ENCODE assay signal across 12 cellular contexts in genomic region chr9:129330711-129331279, GRCh38.
A peak's percentile ranks its signal among the peaks of the same experiment; 100 is the strongest.
DNase-seq lines count a peak whose midpoint lies in the region; ATAC-seq and TF ChIP-seq lines count a peak whose summit lies in the region.
"Had no signal": no experiment of that assay in that cellular context is flagged by ENCODE, and none has a peak within 500 bp of the region (broad histone marks: within the 10 kb centered on the region; RNA-seq: fewer than 3 reads in every experiment).

No MANE protein-coding gene starts in this region.

- H3K4me3 Mint-ChIP-seq in Caco-2 (ENCODE audit: unreplicated experiment): no peak overlapping the region
- no peak overlapping the region for H3K4me3 Mint-ChIP-seq in mesothelial cell of epicardium
- H3K4me3 Mint-ChIP-seq: CD8-positive, alpha-beta memory T cell had no signal

- no peaks in the 10 kb centered on the region for H3K36me3 ChIP-seq in Caco-2 (ENCODE audit: control insufficient read depth, insufficient read depth, low read length)
- no peaks in the 10 kb centered on the region for H3K36me3 ChIP-seq in HCT116 (ENCODE audit: control insufficient read depth in 1 of 2, insufficient read depth in 2 of 2, low read length in 2 of 2)

- H3K9me3 Mint-ChIP-seq in Caco-2 (ENCODE audit: unreplicated experiment) (peaks cover 10% of the 10 kb centered on the region), mesothelial cell of epicardium (peaks cover 9% of the 10 kb centered on the region)

- H3K4me1 Mint-ChIP-seq in Caco-2 (ENCODE audit: low read depth, unreplicated experiment): peaks cover 26% of the 10 kb centered on the region
- H3K4me1 Mint-ChIP-seq in mesothelial cell of epicardium: peaks cover 53% of the 10 kb centered on the region

- peaks cover 28% of the 10 kb centered on the region for H3K4me1 ChIP-seq in Caco-2
- peaks cover 33 to 47% of the 10 kb centered on the region in 2 experiments for H3K4me1 ChIP-seq in HCT116 (ENCODE audit: control insufficient read depth in 1 of 2, insufficient read depth in 2 of 2, low read length in 2 of 2)

- peaks cover 17% of the 10 kb centered on the region for H3K36me3 Mint-ChIP-seq in Caco-2 (ENCODE audit: insufficient read depth, unreplicated experiment)
- H3K36me3 Mint-ChIP-seq in mesothelial cell of epicardium: no peaks in the 10 kb centered on the region

- H4K20me1 ChIP-seq in HCT116 (ENCODE audit: insufficient read depth): no peaks in the 10 kb centered on the region

- TF ChIP-seq RAD21 in HCT116 (IDR thresholded peaks at IDR 0.05; ENCODE audit: low read depth): no peak

- no peaks in the 10 kb centered on the region for H3K9me2 ChIP-seq in HCT116 (ENCODE audit: insufficient read depth)

- no peaks in the 10 kb centered on the region for H3K79me2 ChIP-seq in HCT116 (ENCODE audit: insufficient read depth, low read length)

- H2AFZ ChIP-seq in HCT116 (ENCODE audit: low read depth, low read length, poor library complexity, severe bottlenecking): no peak overlapping the region

- ATAC-seq in HCT116 (no peak), HG03457 (IDR thresholded peaks at IDR 0.05; ENCODE audit: unreplicated experiment) (no peak)

- TF ChIP-seq CTCF in Caco-2 (IDR thresholded peaks at IDR 0.05; ENCODE audit: insufficient read depth in 1 of 2, low read depth in 1 of 2, low read length in 1 of 2, severe bottlenecking in 1 of 2, unreplicated experiment in 1 of 2): no peak
- TF ChIP-seq CTCF in HCT116 (IDR thresholded peaks at IDR 0.05 in 2 of 3, conservative IDR thresholded peaks at IDR 0.05 in 1 of 3; ENCODE audit: borderline replicate concordance in 1 of 3, insufficient read depth in 1 of 3, low read depth in 2 of 3, low read length in 2 of 3): no peak
- TF ChIP-seq CTCF in mesothelial cell of epicardium (IDR thresholded peaks at IDR 0.05; ENCODE audit: unreplicated experiment): no peak

- H3K9me3 ChIP-seq in Caco-2 (peaks cover 7% of the 10 kb centered on the region; the same call in 1 of the 2 replicates), HCT116 (ENCODE audit: control insufficient read depth in 1 of 2, insufficient read depth in 1 of 2, low read depth in 1 of 2, low read length in 2 of 2) (peaks cover 0 to 18% of the 10 kb centered on the region in 2 experiments; a peak in 1 of 4 replicates)

- no peak for TF ChIP-seq POLR2A in HCT116 (IDR thresholded peaks at IDR 0.05; ENCODE audit: borderline replicate concordance, extremely low read depth, insufficient read depth, insufficient read length)

- H3K27me3 ChIP-seq in Caco-2 (replicated peaks; ENCODE audit: control insufficient read depth, insufficient read depth, low read length): no peaks in the 10 kb centered on the region
- H3K27me3 ChIP-seq in HCT116 (ENCODE audit: insufficient read depth, low read length): no peaks in the 10 kb centered on the region

- no peaks in the 10 kb centered on the region for H3K27me3 Mint-ChIP-seq in Caco-2 (ENCODE audit: insufficient read depth, unreplicated experiment)
- H3K27me3 Mint-ChIP-seq in mesothelial cell of epicardium (ENCODE audit: low read depth): no peaks in the 10 kb centered on the region
- H3K27me3 Mint-ChIP-seq: CD8-positive, alpha-beta memory T cell had no signal

- H3K27ac ChIP-seq in HCT116 (ENCODE audit: low read depth, low read length): no peak overlapping the region

- POLR2A ChIA-PET in Caco-2 (lab: Charles Lee) (no interaction called here), HCT116 (lab: Charles Lee) (interaction anchor here (2.1 kb wide), 1 partner anchor 153 kb away, joined by 4 read pairs; the partner anchor contains the start of gene IER5L)

- no TSS peak for BruUV-seq in Caco-2 (replicated peaks; lab: Mats Ljungman, UMichigan)
- no TSS peak for BruUV-seq in HCT116 (replicated peaks; lab: Mats Ljungman, UMichigan)

- H3K27ac Mint-ChIP-seq in Caco-2 (ENCODE audit: unreplicated experiment) (peak overlapping the region; percentile 55), mesothelial cell of epicardium (peak overlapping the region; percentile 97)
- H3K27ac Mint-ChIP-seq: CD8-positive, alpha-beta memory T cell had no signal

- H3K4me2 ChIP-seq in HCT116 (ENCODE audit: low read length): no peak overlapping the region

- RAD21 ChIA-PET in HCT116 (lab: Charles Lee; ENCODE audit: low non-redundant PET in 1 of 2, low total read pairs in 2 of 2, uncharacterized antibody in 2 of 2, unreplicated experiment in 2 of 2): interaction anchor here in 1 of 2 experiments (0.7 kb wide), 1 partner anchor 38 kb away, joined by 3 read pairs; no protein-coding TSS in a partner anchor

- DNase-seq in Caco-2 (no peak), HCT116 (ENCODE audit: low read depth, low spot score) (peak; percentile 68), amniotic epithelial cell (ENCODE audit: low read depth) (peak; percentile 49), mesothelial cell of epicardium (ENCODE audit: low spot score in 2 of 2, unreplicated experiment in 2 of 2) (no peak), NCI-H526 (lab: John Stamatoyannopoulos, UW) (no peak)
- no peak for DNase-seq in activated effector memory CD4-positive, alpha-beta T cell treated with Interleukin-2 at 50 U/mL for 16 hours
- DNase-seq: activated CD4-positive, alpha-beta T cell treated with anti-CD3 and anti-CD28 coated beads for 4 hours; CD8-positive, alpha-beta memory T cell; MM.1S; NCI-H524; substantia nigra had no signal

- H3K9ac ChIP-seq in HCT116 (ENCODE audit: low read length): no peak overlapping the region

- intact Hi-C loops in Caco-2 (cut with micrococcal nuclease; ENCODE audit: unreplicated experiment) (loop anchor here (5.0 kb wide), 2 partner anchors 153 to 277 kb away; partner anchors contain the start of gene IER5L), HCT116 (cut with micrococcal nuclease) (loop anchor here (5.0 kb wide), 1 partner anchor 157 kb away; no protein-coding TSS in a partner anchor)

- CTCF ChIA-PET in Caco-2 (lab: Charles Lee): no interaction called here
- CTCF ChIA-PET in HCT116 (lab: Charles Lee): no interaction called here

- H3K4me3 ChIP-seq in Caco-2 (ENCODE audit: low read depth, low read length): no peak overlapping the region
- no peak overlapping the region for H3K4me3 ChIP-seq in HCT116 (replicated peaks in 1 of 2; ENCODE audit: low read depth in 1 of 2, low read length in 2 of 2)

TF ChIP-seq in HCT116, 20 proteins besides CTCF, POLR2A, EP300 and RAD21:
- TF ChIP-seq TCF7L2 (IDR thresholded peaks at IDR 0.05; ENCODE audit: borderline replicate concordance, extremely low read depth, insufficient read depth, insufficient read length) (no peak), CEBPB (IDR thresholded peaks at IDR 0.05; ENCODE audit: low read depth) (no peak), YY1 (IDR thresholded peaks at IDR 0.05; ENCODE audit: extremely low read depth, insufficient replicate concordance, low read depth, low read length) (peak; percentile 88), ZNF274 (IDR thresholded peaks at IDR 0.05; ENCODE audit: low read depth, low read length) (no peak)

Comparison
In these comparisons a context has a peak if more than half of its experiments do, and no peak if none do; other contexts are left out.
1. DNase-seq: peak in HCT116 (single experiment) and amniotic epithelial cell (single experiment); none in Caco-2 (0 of 2), mesothelial cell of epicardium (0 of 2), NCI-H526 (0 of 2) and activated effector memory CD4-positive, alpha-beta T cell treated with Interleukin-2 at 50 U/mL for 16 hours (single experiment).